10 cellular contexts compared by ENCODE assay signal in genomic region chr3:15610083-15610482, GRCh38. TPM values are rescaled to one million over a fixed set of nuclear protein-coding genes. Genes with fewer than 3 reads are reported as not detected.
DNase-seq lines count a peak whose midpoint lies in the region; ATAC-seq, FAIRE-seq and TF ChIP-seq lines count a peak whose summit lies in the region.
"Had no signal": no experiment of that assay in that cellular context is flagged by ENCODE, and none has a peak within 500 bp of the region (broad histone marks: within the 10 kb centered on the region; RNA-seq: fewer than 3 reads in every experiment).

No MANE protein-coding gene starts in this region.

- POLR2A ChIA-PET in HEK293T (lab: Yijun Ruan, JAX), result interaction anchor here (1.0 kb wide), 1 partner anchor 8 kb away, joined by 6 read pairs; the partner anchor contains the start of genes BTD and HACL1
- POLR2A ChIA-PET in activated CD8-positive, alpha-beta T cell treated with anti-CD3 and anti-CD28 coated beads, Interleukin-2, amount 10 ng/mL, durations not matched to agents 7 days and 5 days (lab: Charles Lee), result no interaction called here

- H3K4me3 Mint-ChIP-seq in activated CD8-positive, alpha-beta T cell treated with anti-CD3 and anti-CD28 coated beads, Interleukin-2, amount 10 ng/mL, durations not matched to agents 7 days and 5 days, result no peak overlapping the region
- H3K4me3 Mint-ChIP-seq: activated naive CD8-positive, alpha-beta T cell treated with anti-CD3 and anti-CD28 coated beads, Interleukin-2, amount 50 U/mL, for 24 hours had no signal

- H3K4me1 Mint-ChIP-seq in activated CD8-positive, alpha-beta T cell treated with anti-CD3 and anti-CD28 coated beads, Interleukin-2, amount 10 ng/mL, durations not matched to agents 7 days and 5 days (ENCODE audit: low read depth), result no peaks in the 10 kb centered on the region
- H3K4me1 Mint-ChIP-seq: activated naive CD8-positive, alpha-beta T cell treated with anti-CD3 and anti-CD28 coated beads, Interleukin-2, amount 50 U/mL, for 24 hours had no signal

- FAIRE-seq in GM19239 (lab: Jason Lieb, UNC), result no peak

- no peak overlapping the region for H3K27ac Mint-ChIP-seq in activated CD8-positive, alpha-beta T cell treated with anti-CD3 and anti-CD28 coated beads, Interleukin-2, amount 10 ng/mL, durations not matched to agents 7 days and 5 days
- H3K27ac Mint-ChIP-seq: activated naive CD8-positive, alpha-beta T cell treated with anti-CD3 and anti-CD28 coated beads, Interleukin-2, amount 50 U/mL, for 24 hours had no signal

- H3K4me3 ChIP-seq in NB4 (ENCODE audit: low read depth, low read length) (no peak overlapping the region), epithelial cell of proximal tubule (ENCODE audit: low read depth, low read length) (no peak overlapping the region)

- ATAC-seq in sciatic nerve, result peak; percentile 35
- no peak for ATAC-seq in GM18511 (IDR thresholded peaks at IDR 0.05; ENCODE audit: unreplicated experiment)
- no peak for ATAC-seq in activated CD8-positive, alpha-beta T cell treated with anti-CD3 and anti-CD28 coated beads, Interleukin-2, amount 10 ng/mL, durations not matched to agents 7 days and 5 days
- ATAC-seq: activated naive CD8-positive, alpha-beta T cell treated with anti-CD3 and anti-CD28 coated beads, Interleukin-2, amount 50 U/mL, for 24 hours had no signal

- no peaks in the 10 kb centered on the region for H3K9me3 Mint-ChIP-seq in activated CD8-positive, alpha-beta T cell treated with anti-CD3 and anti-CD28 coated beads, Interleukin-2, amount 10 ng/mL, durations not matched to agents 7 days and 5 days (ENCODE audit: insufficient read depth)
- H3K9me3 Mint-ChIP-seq: activated naive CD8-positive, alpha-beta T cell treated with anti-CD3 and anti-CD28 coated beads, Interleukin-2, amount 50 U/mL, for 24 hours had no signal

- H3K27me3 Mint-ChIP-seq in activated CD8-positive, alpha-beta T cell treated with anti-CD3 and anti-CD28 coated beads, Interleukin-2, amount 10 ng/mL, durations not matched to agents 7 days and 5 days (ENCODE audit: low read depth), result no peaks in the 10 kb centered on the region
- H3K27me3 Mint-ChIP-seq: activated naive CD8-positive, alpha-beta T cell treated with anti-CD3 and anti-CD28 coated beads, Interleukin-2, amount 50 U/mL, for 24 hours had no signal

- TF ChIP-seq CTCF in NB4 (IDR thresholded peaks at IDR 0.05; ENCODE audit: low read depth, low read length) (no peak), epithelial cell of proximal tubule (conservative IDR thresholded peaks at IDR 0.05; ENCODE audit: low read depth, low read length) (no peak)

- CTCF ChIA-PET in HEK293T (lab: Yijun Ruan, JAX), result no interaction called here
- CTCF ChIA-PET in activated CD8-positive, alpha-beta T cell treated with anti-CD3 and anti-CD28 coated beads, Interleukin-2, amount 10 ng/mL, durations not matched to agents 7 days and 5 days (lab: Charles Lee), result interaction anchor here (1.0 kb wide), 1 partner anchor 12 kb away, joined by 3 read pairs; no protein-coding TSS in a partner anchor

- DNase-seq in GF-D8 (lab: John Stamatoyannopoulos, UW) (peak; percentile 39), NB4 (ENCODE audit: low read depth) (peak; percentile 96), epithelial cell of proximal tubule (ENCODE audit: low read depth) (peak; percentile 88), sciatic nerve (ENCODE audit: low spot score) (no peak), GM19239 (ENCODE audit: insufficient read length, low spot score) (no peak), HEK293T (ENCODE audit: extremely low spot score) (no peak)
- no peak for DNase-seq in activated CD8-positive, alpha-beta T cell treated with anti-CD3 and anti-CD28 coated beads, Interleukin-2, amount 10 ng/mL, durations not matched to agents 7 days and 5 days
- DNase-seq: activated CD4-positive, CD25-positive, alpha-beta regulatory T cell treated with anti-CD3 and anti-CD28 coated beads, Interleukin-2, amount 50 U/mL, for 72 hours; activated naive CD8-positive, alpha-beta T cell treated with anti-CD3 and anti-CD28 coated beads, Interleukin-2, amount 50 U/mL, for 24 hours had no signal

- no peak for TF ChIP-seq POLR2A in NB4 (IDR thresholded peaks at IDR 0.05; ENCODE audit: extremely low read depth, insufficient read length)

- intact Hi-C loops in sciatic nerve (cut with DNase I), result no loop called here

- no peaks in the 10 kb centered on the region for H3K36me3 Mint-ChIP-seq in activated CD8-positive, alpha-beta T cell treated with anti-CD3 and anti-CD28 coated beads, Interleukin-2, amount 10 ng/mL, durations not matched to agents 7 days and 5 days (ENCODE audit: low read depth)

TF ChIP-seq in HEK293T, 16 proteins besides CTCF, POLR2A, EP300 and RAD21:
- TF ChIP-seq HDGF (IDR thresholded peaks at IDR 0.05; ENCODE audit: borderline replicate concordance) (no peak), TARDBP (IDR thresholded peaks at IDR 0.05) (no peak), FOXK2 (IDR thresholded peaks at IDR 0.05) (no peak), ELF4 (IDR thresholded peaks at IDR 0.05) (no peak), L3MBTL2 (conservative IDR thresholded peaks at IDR 0.05) (no peak), ARNT (IDR thresholded peaks at IDR 0.05) (no peak), NFRKB (IDR thresholded peaks at IDR 0.05) (no peak), CTBP1 (IDR thresholded peaks at IDR 0.05; ENCODE audit: borderline replicate concordance) (no peak)
- TF ChIP-seq, protein P1, sequence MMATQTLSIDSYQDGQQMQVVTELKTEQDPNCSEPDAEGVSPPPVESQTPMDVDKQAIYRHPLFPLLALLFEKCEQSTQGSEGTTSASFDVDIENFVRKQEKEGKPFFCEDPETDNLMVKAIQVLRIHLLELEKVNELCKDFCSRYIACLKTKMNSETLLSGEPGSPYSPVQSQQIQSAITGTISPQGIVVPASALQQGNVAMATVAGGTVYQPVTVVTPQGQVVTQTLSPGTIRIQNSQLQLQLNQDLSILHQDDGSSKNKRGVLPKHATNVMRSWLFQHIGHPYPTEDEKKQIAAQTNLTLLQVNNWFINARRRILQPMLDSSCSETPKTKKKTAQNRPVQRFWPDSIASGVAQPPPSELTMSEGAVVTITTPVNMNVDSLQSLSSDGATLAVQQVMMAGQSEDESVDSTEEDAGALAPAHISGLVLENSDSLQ (IDR thresholded peaks at IDR 0.05), result no peak

RNA-seq across cellular contexts. Expression of gene BTD, which starts 8.5 kb away (rescaled TPM):
- total RNA-seq in epithelial cell of proximal tubule (12.1 and 16.0 TPM in 2 replicates), sciatic nerve (22.5 TPM)
- 1 to 10 TPM; 7.1 to 7.5 TPM for total RNA-seq in activated CD8-positive, alpha-beta T cell treated with anti-CD3 and anti-CD28 coated beads, Interleukin-2, amount 10 ng/mL, durations not matched to agents 7 days and 5 days

RNA-seq across cellular contexts. Expression of gene HACL1, which starts 8.7 kb away (rescaled TPM):
- 17.9 and 22.1 TPM in 2 replicates for total RNA-seq in epithelial cell of proximal tubule
- 25.3 TPM for total RNA-seq in sciatic nerve
- 10 to 100 TPM; 23.9 to 24.9 TPM for total RNA-seq in activated CD8-positive, alpha-beta T cell treated with anti-CD3 and anti-CD28 coated beads, Interleukin-2, amount 10 ng/mL, durations not matched to agents 7 days and 5 days

Comparison
In these comparisons a context has a peak if more than half of its experiments do, and no peak if none do; other contexts are left out.
1. DNase-seq: peak in GF-D8 (single experiment), NB4 (single experiment) and epithelial cell of proximal tubule (single experiment); none in sciatic nerve (single experiment), GM19239 (single experiment), HEK293T (single experiment) and activated CD8-positive, alpha-beta T cell treated with anti-CD3 and anti-CD28 coated beads, Interleukin-2, amount 10 ng/mL, durations not matched to agents 7 days and 5 days (single experiment).